Comparison of ENCODE assay signal across 32 cellular contexts in genomic region chr3:84265768-84266167, GRCh38.
"Had no signal": no experiment of that assay in that cellular context is flagged by ENCODE, and none has a peak within 500 bp of the region (broad histone marks: within the 10 kb centered on the region; RNA-seq: fewer than 3 reads in every experiment).

No MANE protein-coding gene starts in this region.

- H3K27me3 Mint-ChIP-seq: activated B cell treated with CpG ODN at 0.5 μM for 24 hours; activated CD8-positive, alpha-beta T cell treated with anti-CD3 and anti-CD28 coated beads for 36 hours; activated naive CD8-positive, alpha-beta T cell; activated T-helper 17 cell treated with anti-CD3 and anti-CD28 coated beads, Interleukin-2, amount 50 U/mL, for 72 hours had no signal

- H3K4me1 Mint-ChIP-seq: activated B cell treated with CpG ODN at 0.5 μM for 24 hours; activated T-helper 17 cell treated with anti-CD3 and anti-CD28 coated beads, Interleukin-2, amount 50 U/mL, for 72 hours had no signal

- FAIRE-seq: astrocyte, endometrium, endothelial cell of umbilical vein had no signal

- H3K4me3 Mint-ChIP-seq: activated B cell treated with CpG ODN at 0.5 μM for 24 hours; activated CD8-positive, alpha-beta T cell treated with anti-CD3 and anti-CD28 coated beads for 36 hours; activated naive CD8-positive, alpha-beta T cell; activated T-cell treated with anti-CD3 and anti-CD28 coated beads, Interleukin-2, amount 50 U/mL, for 4 hours; activated T-helper 17 cell treated with anti-CD3 and anti-CD28 coated beads, Interleukin-2, amount 50 U/mL, for 72 hours; T-helper 1 cell treated with Interleukin-12 subunit alpha and Interleukin-12 subunit beta and Interleukin-4 antibody, amounts not matched to agents 30 μg/mL and 1 μg/mL, for 36 hours had no signal

- H3K27ac ChIP-seq: body of pancreas, cardiac muscle cell, colonic mucosa, epithelial cell of prostate, esophagus squamous epithelium, gastroesophageal sphincter, WERI-Rb-1 had no signal

- DNase-seq: activated B cell treated with CpG ODN at 0.5 μM for 24 hours; activated CD4-positive, alpha-beta T cell treated with anti-CD3 and anti-CD28 coated beads for 48 hours; activated CD4-positive, alpha-beta T cell treated with anti-CD3 and anti-CD28 coated beads, Interleukin-2, amount 50 U/mL, for 1 hour; activated CD4-positive, alpha-beta T cell treated with anti-CD3 and anti-CD28 coated beads, Interleukin-2, amount 50 U/mL, for 48 hours; activated CD8-positive, alpha-beta memory T cell treated with anti-CD3 and anti-CD28 coated beads for 24 hours; activated CD8-positive, alpha-beta T cell treated with anti-CD3 and anti-CD28 coated beads for 36 hours; activated effector memory CD4-positive, alpha-beta T cell treated with Interleukin-2 at 50 U/mL for 16 hours; activated gamma-delta T cell treated with Interleukin-2 at 50 U/mL for 16 hours; activated naive CD4-positive, alpha-beta T cell treated with anti-CD3 and anti-CD28 coated beads, Interleukin-2, amount 50 U/mL, for 16 hours; activated naive CD4-positive, alpha-beta T cell treated with Interleukin-2 at 50 U/mL for 16 hours; activated T-cell treated with anti-CD3 and anti-CD28 coated beads, Interleukin-2, amount 50 U/mL, for 4 hours; amniotic stem cell; anterior cingulate cortex; body of pancreas; central memory CD4-positive, alpha-beta T cell; cerebellar nuclear complex; colonic mucosa; effector CD8-positive, alpha-beta T cell; esophagus squamous epithelium; foreskin melanocyte; T-helper 9 cell; WERI-Rb-1 had no signal

- H3K36me3 ChIP-seq: cardiac muscle cell, colonic mucosa, esophagus squamous epithelium, gastroesophageal sphincter, WERI-Rb-1 had no signal

- H3K4me3 ChIP-seq: body of pancreas, cardiac muscle cell, colonic mucosa, esophagus squamous epithelium, gastroesophageal sphincter had no signal

- H3K27ac Mint-ChIP-seq: activated B cell treated with CpG ODN at 0.5 μM for 24 hours; activated CD8-positive, alpha-beta T cell treated with anti-CD3 and anti-CD28 coated beads for 36 hours; activated naive CD8-positive, alpha-beta T cell; activated T-helper 17 cell treated with anti-CD3 and anti-CD28 coated beads, Interleukin-2, amount 50 U/mL, for 72 hours; T-helper 1 cell treated with Interleukin-12 subunit alpha and Interleukin-12 subunit beta and Interleukin-4 antibody, amounts not matched to agents 30 μg/mL and 1 μg/mL, for 36 hours had no signal

- ATAC-seq: activated CD4-positive, CD25-positive, alpha-beta regulatory T cell treated with anti-CD3 and anti-CD28 coated beads, Interleukin-2, amount 50 U/mL, for 24 hours; activated CD8-positive, alpha-beta T cell treated with anti-CD3 and anti-CD28 coated beads for 36 hours; activated T-cell treated with anti-CD3 and anti-CD28 coated beads, Interleukin-2, amount 50 U/mL, for 4 hours; activated T-helper 17 cell treated with anti-CD3 and anti-CD28 coated beads, Interleukin-2, amount 50 U/mL, for 72 hours; body of pancreas; gastroesophageal sphincter had no signal

- H3K36me3 Mint-ChIP-seq: activated naive CD8-positive, alpha-beta T cell had no signal

- H3K4me1 ChIP-seq: body of pancreas, colonic mucosa, esophagus squamous epithelium, gastroesophageal sphincter had no signal

- H3K27me3 ChIP-seq: body of pancreas, cardiac muscle cell, colonic mucosa, esophagus squamous epithelium, gastroesophageal sphincter had no signal

- H3K9me3 ChIP-seq: body of pancreas, colonic mucosa, esophagus squamous epithelium, gastroesophageal sphincter had no signal
